In genomic region chr6:142671791-142672190, GRCh38 we compare ENCODE assay signal across 16 cellular contexts.
DNase-seq lines count a peak whose midpoint lies in the region; ATAC-seq and TF ChIP-seq lines count a peak whose summit lies in the region.
"Had no signal": no experiment of that assay in that cellular context is flagged by ENCODE, and none has a peak within 500 bp of the region (broad histone marks: within the 10 kb centered on the region; RNA-seq: fewer than 3 reads in every experiment).

No MANE protein-coding gene starts in this region.

- no peaks in the 10 kb centered on the region for H3K4me1 ChIP-seq in upper lobe of right lung
- H3K4me1 ChIP-seq in BE2C = no peaks in the 10 kb centered on the region
- H3K4me1 ChIP-seq: upper lobe of left lung had no signal

- no peaks in the 10 kb centered on the region for H3K27me3 ChIP-seq in upper lobe of right lung
- no peaks in the 10 kb centered on the region for H3K27me3 ChIP-seq in BE2C
- H3K27me3 ChIP-seq: upper lobe of left lung had no signal

- H3K27ac Mint-ChIP-seq in T-helper 17 cell = no peak overlapping the region
- H3K27ac Mint-ChIP-seq: activated naive CD4-positive, alpha-beta T cell treated with anti-CD3 and anti-CD28 coated beads, Interleukin-2, amount 50 U/mL, for 72 hours; CD14-positive monocyte; T-cell had no signal

- H3K4me3 Mint-ChIP-seq in T-helper 17 cell = no peak overlapping the region
- H3K4me3 Mint-ChIP-seq: CD14-positive monocyte, T-cell had no signal

- TF ChIP-seq CTCF in upper lobe of right lung (IDR thresholded peaks at IDR 0.05) = no peak
- no peak for TF ChIP-seq CTCF in BE2C (IDR thresholded peaks at IDR 0.05; ENCODE audit: low read depth, low read length)

- H3K4me3 ChIP-seq in upper lobe of right lung (no peak overlapping the region), BE2C (ENCODE audit: low read depth, low read length) (no peak overlapping the region)
- H3K4me3 ChIP-seq: upper lobe of left lung had no signal

- H3K27ac ChIP-seq in upper lobe of right lung = no peak overlapping the region
- H3K27ac ChIP-seq: upper lobe of left lung had no signal

- H3K36me3 Mint-ChIP-seq in T-helper 17 cell (ENCODE audit: low read depth) = no peaks in the 10 kb centered on the region
- H3K36me3 Mint-ChIP-seq: CD14-positive monocyte, T-cell had no signal

- DNase-seq in T-helper 17 cell (no peak), MV-4-11 (lab: John Stamatoyannopoulos, UW) (no peak), upper lobe of right lung (no peak), BE2C (no peak), left ventricle myocardium superior (no peak)
- DNase-seq: activated CD4-positive, alpha-beta T cell treated with anti-CD3 and anti-CD28 coated beads, Interleukin-2, amount 50 U/mL, for 4 hours; GF-D8; GOT3; NCI-H2029; T-cell; upper lobe of left lung had no signal

- intact Hi-C loops in upper lobe of right lung (cut with DNase I) = no loop called here
- intact Hi-C loops in left ventricle myocardium superior (cut with micrococcal nuclease) = no loop called here

- H3K9me3 ChIP-seq in T-helper 17 cell (ENCODE audit: control insufficient read depth, low read length, poor library complexity, severe bottlenecking) (no peaks in the 10 kb centered on the region), upper lobe of right lung (no peaks in the 10 kb centered on the region), BE2C (no peaks in the 10 kb centered on the region)
- H3K9me3 ChIP-seq: upper lobe of left lung had no signal

- H3K36me3 ChIP-seq in upper lobe of right lung (no peaks in the 10 kb centered on the region), BE2C (no peaks in the 10 kb centered on the region)
- H3K36me3 ChIP-seq: upper lobe of left lung had no signal

- H3K27me3 Mint-ChIP-seq in T-helper 17 cell = peaks cover 29% of the 10 kb centered on the region

- H3K4me1 Mint-ChIP-seq in T-helper 17 cell = peaks cover 1% of the 10 kb centered on the region

- ATAC-seq in GM18519 (IDR thresholded peaks at IDR 0.05; ENCODE audit: low FRiP score, unreplicated experiment) = peak; percentile 88
- peak; percentile 85 for ATAC-seq in GM21447 (IDR thresholded peaks at IDR 0.05; ENCODE audit: unreplicated experiment)
- peak; percentile 84 for ATAC-seq in HG03108 (IDR thresholded peaks at IDR 0.05; ENCODE audit: unreplicated experiment)
- ATAC-seq in T-helper 17 cell = peak; percentile 32
- no peak for ATAC-seq in upper lobe of right lung
- ATAC-seq in left ventricle myocardium superior = no peak
- ATAC-seq: activated naive CD4-positive, alpha-beta T cell treated with anti-CD3 and anti-CD28 coated beads, Interleukin-2, amount 50 U/mL, for 72 hours; T-cell had no signal

Comparison
In these comparisons a context has a peak if more than half of its experiments do, and no peak if none do; other contexts are left out.
1. ATAC-seq: peak in GM18519 (single experiment), GM21447 (single experiment), HG03108 (single experiment) and T-helper 17 cell (single experiment); none in upper lobe of right lung (single experiment) and left ventricle myocardium superior (single experiment).